In genomic region chr3:125052671-125053303, GRCh38 we compare ENCODE assay signal across 1 cellular context.
TF ChIP-seq lines count a peak whose summit lies in the region.

No MANE protein-coding gene starts in this region.

TF ChIP-seq in GM12878, 131 proteins besides CTCF, POLR2A, EP300 and RAD21:
- TF ChIP-seq TCF12 (IDR thresholded peaks at IDR 0.05; ENCODE audit: low read depth, low read length) (no peak), HDGF (IDR thresholded peaks at IDR 0.05) (peak; percentile 33; the same call in 1 of the 2 replicates), ZNF687 (IDR thresholded peaks at IDR 0.05) (no peak), RFX5 (IDR thresholded peaks at IDR 0.05; ENCODE audit: low read depth, low read length) (no peak), LARP7 (IDR thresholded peaks at IDR 0.05) (no peak), MEF2A (IDR thresholded peaks at IDR 0.05; ENCODE audit: insufficient read depth, low read depth, low read length) (no peak), SMAD5 (IDR thresholded peaks at IDR 0.05; ENCODE audit: low read depth) (no peak), BRCA1 (IDR thresholded peaks at IDR 0.05; ENCODE audit: low read depth, low read length) (no peak), FOS (IDR thresholded peaks at IDR 0.05; ENCODE audit: borderline replicate concordance, extremely low read depth, insufficient read length) (no peak), RB1 (IDR thresholded peaks at IDR 0.05; ENCODE audit: borderline replicate concordance) (0 out of 2 replicates have a peak, but pooled peaks have one; percentile 29), CBX3 (IDR thresholded peaks at IDR 0.05; ENCODE audit: borderline replicate concordance, low read depth) (no peak)
- TF ChIP-seq, protein P1, sequence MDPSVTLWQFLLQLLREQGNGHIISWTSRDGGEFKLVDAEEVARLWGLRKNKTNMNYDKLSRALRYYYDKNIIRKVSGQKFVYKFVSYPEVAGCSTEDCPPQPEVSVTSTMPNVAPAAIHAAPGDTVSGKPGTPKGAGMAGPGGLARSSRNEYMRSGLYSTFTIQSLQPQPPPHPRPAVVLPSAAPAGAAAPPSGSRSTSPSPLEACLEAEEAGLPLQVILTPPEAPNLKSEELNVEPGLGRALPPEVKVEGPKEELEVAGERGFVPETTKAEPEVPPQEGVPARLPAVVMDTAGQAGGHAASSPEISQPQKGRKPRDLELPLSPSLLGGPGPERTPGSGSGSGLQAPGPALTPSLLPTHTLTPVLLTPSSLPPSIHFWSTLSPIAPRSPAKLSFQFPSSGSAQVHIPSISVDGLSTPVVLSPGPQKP (IDR thresholded peaks at IDR 0.05; ENCODE audit: low read depth, low read length): no peak
- TF ChIP-seq, protein P2, sequence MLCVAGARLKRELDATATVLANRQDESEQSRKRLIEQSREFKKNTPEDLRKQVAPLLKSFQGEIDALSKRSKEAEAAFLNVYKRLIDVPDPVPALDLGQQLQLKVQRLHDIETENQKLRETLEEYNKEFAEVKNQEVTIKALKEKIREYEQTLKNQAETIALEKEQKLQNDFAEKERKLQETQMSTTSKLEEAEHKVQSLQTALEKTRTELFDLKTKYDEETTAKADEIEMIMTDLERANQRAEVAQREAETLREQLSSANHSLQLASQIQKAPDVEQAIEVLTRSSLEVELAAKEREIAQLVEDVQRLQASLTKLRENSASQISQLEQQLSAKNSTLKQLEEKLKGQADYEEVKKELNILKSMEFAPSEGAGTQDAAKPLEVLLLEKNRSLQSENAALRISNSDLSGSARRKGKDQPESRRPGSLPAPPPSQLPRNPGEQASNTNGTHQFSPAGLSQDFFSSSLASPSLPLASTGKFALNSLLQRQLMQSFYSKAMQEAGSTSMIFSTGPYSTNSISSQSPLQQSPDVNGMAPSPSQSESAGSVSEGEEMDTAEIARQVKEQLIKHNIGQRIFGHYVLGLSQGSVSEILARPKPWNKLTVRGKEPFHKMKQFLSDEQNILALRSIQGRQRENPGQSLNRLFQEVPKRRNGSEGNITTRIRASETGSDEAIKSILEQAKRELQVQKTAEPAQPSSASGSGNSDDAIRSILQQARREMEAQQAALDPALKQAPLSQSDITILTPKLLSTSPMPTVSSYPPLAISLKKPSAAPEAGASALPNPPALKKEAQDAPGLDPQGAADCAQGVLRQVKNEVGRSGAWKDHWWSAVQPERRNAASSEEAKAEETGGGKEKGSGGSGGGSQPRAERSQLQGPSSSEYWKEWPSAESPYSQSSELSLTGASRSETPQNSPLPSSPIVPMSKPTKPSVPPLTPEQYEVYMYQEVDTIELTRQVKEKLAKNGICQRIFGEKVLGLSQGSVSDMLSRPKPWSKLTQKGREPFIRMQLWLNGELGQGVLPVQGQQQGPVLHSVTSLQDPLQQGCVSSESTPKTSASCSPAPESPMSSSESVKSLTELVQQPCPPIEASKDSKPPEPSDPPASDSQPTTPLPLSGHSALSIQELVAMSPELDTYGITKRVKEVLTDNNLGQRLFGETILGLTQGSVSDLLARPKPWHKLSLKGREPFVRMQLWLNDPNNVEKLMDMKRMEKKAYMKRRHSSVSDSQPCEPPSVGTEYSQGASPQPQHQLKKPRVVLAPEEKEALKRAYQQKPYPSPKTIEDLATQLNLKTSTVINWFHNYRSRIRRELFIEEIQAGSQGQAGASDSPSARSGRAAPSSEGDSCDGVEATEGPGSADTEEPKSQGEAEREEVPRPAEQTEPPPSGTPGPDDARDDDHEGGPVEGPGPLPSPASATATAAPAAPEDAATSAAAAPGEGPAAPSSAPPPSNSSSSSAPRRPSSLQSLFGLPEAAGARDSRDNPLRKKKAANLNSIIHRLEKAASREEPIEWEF (IDR thresholded peaks at IDR 0.05; ENCODE audit: insufficient replicate concordance, low read depth, low read length): no peak
- TF ChIP-seq, protein P3, sequence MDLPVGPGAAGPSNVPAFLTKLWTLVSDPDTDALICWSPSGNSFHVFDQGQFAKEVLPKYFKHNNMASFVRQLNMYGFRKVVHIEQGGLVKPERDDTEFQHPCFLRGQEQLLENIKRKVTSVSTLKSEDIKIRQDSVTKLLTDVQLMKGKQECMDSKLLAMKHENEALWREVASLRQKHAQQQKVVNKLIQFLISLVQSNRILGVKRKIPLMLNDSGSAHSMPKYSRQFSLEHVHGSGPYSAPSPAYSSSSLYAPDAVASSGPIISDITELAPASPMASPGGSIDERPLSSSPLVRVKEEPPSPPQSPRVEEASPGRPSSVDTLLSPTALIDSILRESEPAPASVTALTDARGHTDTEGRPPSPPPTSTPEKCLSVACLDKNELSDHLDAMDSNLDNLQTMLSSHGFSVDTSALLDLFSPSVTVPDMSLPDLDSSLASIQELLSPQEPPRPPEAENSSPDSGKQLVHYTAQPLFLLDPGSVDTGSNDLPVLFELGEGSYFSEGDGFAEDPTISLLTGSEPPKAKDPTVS (IDR thresholded peaks at IDR 0.05; ENCODE audit: low read depth, low read length): no peak
TF ChIP-seq in GM12878: peak in this region for 2.
